ENCODE assay signal across 8 cellular contexts in the genomic region with DNA sequence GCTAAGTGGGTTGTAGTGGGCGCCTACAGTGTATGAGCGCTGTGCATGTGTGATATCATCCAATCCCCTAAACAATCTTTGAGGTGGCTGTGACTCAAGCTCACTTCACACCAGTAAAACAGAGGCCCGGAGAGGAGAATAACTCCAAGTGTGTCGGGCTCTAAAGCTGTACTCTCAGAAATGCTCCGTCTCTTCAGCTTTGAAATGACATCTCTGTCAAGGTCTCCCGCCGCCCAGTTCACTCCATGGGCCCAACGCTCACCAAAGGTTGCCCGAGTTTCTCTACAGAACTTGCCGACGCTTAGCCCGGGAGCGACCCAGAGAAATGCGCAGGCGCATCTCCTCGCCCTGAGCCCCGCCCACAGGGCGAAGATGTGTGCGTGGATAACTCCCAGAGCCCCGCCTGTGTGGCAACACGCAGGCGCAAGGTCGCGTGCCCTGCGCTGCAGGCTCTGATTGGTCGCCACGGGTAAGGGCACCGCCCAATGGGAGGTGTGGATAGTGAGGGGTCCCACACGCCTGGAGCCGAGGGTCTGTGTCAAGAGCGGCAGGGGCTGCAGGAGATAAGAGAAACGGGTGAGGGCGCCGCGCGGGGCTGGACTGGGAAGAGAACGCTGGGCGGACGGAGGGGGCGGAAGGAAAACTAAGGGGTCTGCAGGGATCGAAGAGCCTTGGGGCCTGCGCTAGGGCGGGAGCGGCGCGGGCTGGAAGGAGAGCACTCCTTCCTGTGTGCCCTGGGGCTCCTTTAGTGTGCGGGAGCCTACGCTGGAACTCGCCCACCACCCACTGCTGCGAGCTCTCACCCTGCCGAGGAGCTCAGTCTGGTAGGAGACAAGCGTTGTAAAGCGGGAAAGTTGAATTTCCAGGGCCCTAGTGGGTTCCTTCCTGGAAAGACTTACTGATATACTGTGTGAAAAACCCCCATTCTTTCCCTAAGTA. TPM values are rescaled to one million over a fixed set of nuclear protein-coding genes. Genes with fewer than 3 reads are reported as not detected.
DNase-seq lines count a peak whose midpoint lies in the region; ATAC-seq and TF ChIP-seq lines count a peak whose summit lies in the region.

A gene with protein sequence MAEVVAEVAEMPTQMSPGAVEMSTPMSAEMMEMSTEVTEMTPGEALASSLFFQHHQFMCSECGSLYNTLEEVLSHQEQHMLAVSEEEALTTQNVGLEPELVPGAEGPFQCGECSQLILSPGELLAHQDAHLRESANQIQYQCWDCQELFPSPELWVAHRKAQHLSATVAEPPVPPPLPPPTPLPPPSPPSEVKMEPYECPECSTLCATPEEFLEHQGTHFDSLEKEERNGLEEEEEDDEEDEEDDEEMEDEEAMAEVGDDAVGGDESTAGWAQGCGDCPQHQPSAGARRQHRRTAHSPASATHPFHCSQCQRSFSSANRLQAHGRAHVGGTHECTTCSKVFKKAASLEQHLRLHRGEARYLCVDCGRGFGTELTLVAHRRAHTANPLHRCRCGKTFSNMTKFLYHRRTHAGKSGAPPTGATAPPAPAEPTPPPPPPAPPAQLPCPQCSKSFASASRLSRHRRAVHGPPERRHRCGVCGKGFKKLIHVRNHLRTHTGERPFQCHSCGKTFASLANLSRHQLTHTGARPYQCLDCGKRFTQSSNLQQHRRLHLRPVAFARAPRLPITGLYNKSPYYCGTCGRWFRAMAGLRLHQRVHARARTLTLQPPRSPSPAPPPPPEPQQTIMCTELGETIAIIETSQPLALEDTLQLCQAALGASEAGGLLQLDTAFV (plus strand): TSS at position 501 of the 939 bp plus-strand sequence. CDS start 4,092 bp downstream, outside the sequence.

- peaks cover 39% of the 10 kb centered on the region for H3K4me1 Mint-ChIP-seq in nephron

- H3K4me2 ChIP-seq in MM.1S (ENCODE audit: low read depth, low read length), result peak within 1 kb of the TSS; percentile 84

- H3K27me3 ChIP-seq in HAP-1 (ENCODE audit: low read depth), result no peaks in the 10 kb centered on the region
- H3K27me3 ChIP-seq in MM.1S (replicated peaks; ENCODE audit: insufficient read depth, low read length), result no peaks in the 10 kb centered on the region

- H3K9me3 ChIP-seq in ES-I3 (ENCODE audit: control insufficient read depth, insufficient read depth, low read length), result no peaks in the 10 kb centered on the region
- no peaks in the 10 kb centered on the region for H3K9me3 ChIP-seq in HAP-1
- H3K9me3 ChIP-seq in MM.1S (replicated peaks; ENCODE audit: insufficient read depth, low read length), result no peaks in the 10 kb centered on the region

- H4K20me1 ChIP-seq in MM.1S (ENCODE audit: insufficient read depth, low read length), result peaks cover 13% of the 10 kb centered on the region; the same call in 1 of the 2 replicates

- peaks cover 6% of the 10 kb centered on the region for H3F3A ChIP-seq in MM.1S (ENCODE audit: insufficient read depth, low read length)

- peak within 1 kb of the TSS; percentile 66; the same call in 1 of the 2 replicates for H3K27ac ChIP-seq in MM.1S (ENCODE audit: low read length)

- in situ Hi-C loops in HAP-1 (cut with MboI; ENCODE audit: low sequenced_read_pairs), result no loop called here

- DNase-seq in HAP-1 (ENCODE audit: low spot score in 2 of 2), result peak; percentile 96 to 99
- peak; percentile 99 for DNase-seq in MM.1S
- DNase-seq in SHP77 treated with DMSO at 0.1 percent for 48 hours (lab: John Stamatoyannopoulos, UW), result peak; percentile 87
- DNase-seq in activated effector memory CD4-positive, alpha-beta T cell treated with Interleukin-2 at 50 U/mL for 16 hours, result peak; percentile 96
- DNase-seq in fibroblast of the aortic adventitia (ENCODE audit: low read depth), result peak; percentile 96
- DNase-seq in stimulated activated naive CD8-positive, alpha-beta T cell treated with anti-CD3 and anti-CD28 coated beads, Interleukin-15, Interleukin-2, amounts not matched to agents 100 U/mL and 50 U/mL, for 24 hours, result peak; percentile 97

- H3K27ac Mint-ChIP-seq in nephron, result peak within 1 kb of the TSS; percentile 85 to 93 (median 85)

- peaks cover 72% of the 10 kb centered on the region for H3K79me2 ChIP-seq in MM.1S (ENCODE audit: low read length)

- H2AFZ ChIP-seq in MM.1S (ENCODE audit: low read length), result peak within 1 kb of the TSS; percentile 75

- H3K27me3 Mint-ChIP-seq in nephron (ENCODE audit: low read depth), result no peaks in the 10 kb centered on the region

- ATAC-seq in stimulated activated naive CD8-positive, alpha-beta T cell treated with anti-CD3 and anti-CD28 coated beads, Interleukin-15, Interleukin-2, amounts not matched to agents 100 U/mL and 50 U/mL, for 24 hours, result peak; percentile 89

- H3K9me3 Mint-ChIP-seq in nephron, result no peaks in the 10 kb centered on the region

- H3K36me3 Mint-ChIP-seq in nephron (ENCODE audit: low read depth), result peaks cover 26% of the 10 kb centered on the region

- H3K4me1 ChIP-seq in ES-I3 (ENCODE audit: insufficient read depth, low read length), result peaks cover 10% of the 10 kb centered on the region; the same call in 1 of the 2 replicates
- H3K4me1 ChIP-seq in HAP-1, result peaks cover 31% of the 10 kb centered on the region
- peaks cover 18% of the 10 kb centered on the region for H3K4me1 ChIP-seq in MM.1S (ENCODE audit: low read length)

- no peak for TF ChIP-seq CTCF in MM.1S (IDR thresholded peaks at IDR 0.05; ENCODE audit: low read length)
- TF ChIP-seq CTCF in fibroblast of the aortic adventitia (IDR thresholded peaks at IDR 0.05; ENCODE audit: insufficient read depth, low read length), result no peak
- no peak for TF ChIP-seq CTCF in nephron (IDR thresholded peaks at IDR 0.05; ENCODE audit: unreplicated experiment in 3 of 3)

- H3K9me2 ChIP-seq in MM.1S (replicated peaks; ENCODE audit: insufficient read depth, low read length), result no peaks in the 10 kb centered on the region

- H3K4me3 ChIP-seq in HAP-1 (peak within 1 kb of the TSS; percentile 69), MM.1S (ENCODE audit: low read length) (peak within 1 kb of the TSS; percentile 93), fibroblast of the aortic adventitia (ENCODE audit: low read depth, low read length) (peak within 1 kb of the TSS; percentile 92)

- peak within 1 kb of the TSS; percentile 85 for H3K9ac ChIP-seq in ES-I3 (ENCODE audit: low read depth, low read length)
- peak within 1 kb of the TSS; percentile 85 for H3K9ac ChIP-seq in MM.1S (ENCODE audit: low read length)

- 0 out of 2 replicates have a peak, but pooled peaks cover 5% of the 10 kb centered on the region for H3K36me3 ChIP-seq in ES-I3 (ENCODE audit: insufficient read depth, low read length)
- H3K36me3 ChIP-seq in HAP-1 (replicated peaks), result peaks cover 18% of the 10 kb centered on the region
- H3K36me3 ChIP-seq in MM.1S (replicated peaks; ENCODE audit: insufficient read depth, low read length), result no peaks in the 10 kb centered on the region; the same call in 1 of the 2 replicates

- peak within 1 kb of the TSS; percentile 92 to 93 (median 92) for H3K4me3 Mint-ChIP-seq in nephron

RNA-seq across cellular contexts. Expression of the gene that starts here (rescaled TPM):
- total RNA-seq in fibroblast of the aortic adventitia (ENCODE audit: low replicate concordance), result 6.0 and 13.0 TPM in 2 replicates

Comparison
In these comparisons a context has a peak if more than half of its experiments do, and no peak if none do; other contexts are left out.
1. Peak in every context shown above with its lines: DNase-seq, ATAC-seq, H3K4me3 ChIP-seq and H3K27ac ChIP-seq.